ENCODE assay signal across 8 cellular contexts in the genomic region with DNA sequence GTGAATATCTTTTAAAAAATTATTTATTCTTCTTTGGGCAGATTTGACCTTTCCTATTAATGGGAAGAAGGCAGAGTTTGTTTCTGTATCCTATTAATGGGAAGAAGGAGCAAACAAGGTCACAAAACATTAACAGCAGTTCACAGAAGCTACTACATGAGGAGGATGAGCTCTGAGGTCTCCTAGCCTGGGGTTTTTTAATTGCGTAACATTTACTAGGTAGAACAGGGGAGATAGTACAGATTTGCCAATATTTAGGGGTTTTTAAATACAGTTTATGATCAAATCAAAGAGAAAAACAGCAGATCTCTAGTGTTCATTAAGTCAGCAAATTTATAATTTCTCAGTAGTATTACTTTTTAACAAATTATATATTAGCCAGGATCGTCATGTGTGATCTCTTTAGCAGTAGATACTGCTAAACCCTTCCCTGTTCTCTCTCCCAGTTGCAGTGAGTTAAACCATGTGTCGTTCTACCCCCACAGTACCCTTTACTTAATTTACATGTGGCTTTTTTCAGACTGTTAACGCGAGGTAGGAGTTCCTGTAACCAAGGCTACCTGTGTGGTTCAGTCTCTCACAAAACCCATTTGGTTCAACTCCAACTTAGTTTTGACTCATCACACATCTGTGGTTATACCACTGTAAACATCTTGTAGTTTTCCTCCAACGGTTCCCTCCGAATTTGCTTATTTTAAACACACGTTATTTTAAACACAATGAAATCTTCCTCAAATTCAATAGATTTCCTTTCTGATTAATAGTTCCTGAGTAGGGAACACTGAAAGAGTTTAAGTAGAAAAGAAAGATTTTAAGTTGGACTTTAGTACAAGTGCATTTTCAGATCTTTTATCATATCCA. TPM values are rescaled to one million over a fixed set of nuclear protein-coding genes. Genes with fewer than 3 reads are reported as not detected.
DNase-seq lines count a peak whose midpoint lies in the region; ATAC-seq and TF ChIP-seq lines count a peak whose summit lies in the region.

No MANE protein-coding gene starts in this region.

- peak overlapping the region; percentile 76 for H3K27ac Mint-ChIP-seq in activated CD8-positive, alpha-beta T cell treated with anti-CD3 and anti-CD28 coated beads, Interleukin-2, amount 10 ng/mL, durations not matched to agents 7 days and 5 days
- H3K27ac Mint-ChIP-seq in stimulated activated naive CD8-positive, alpha-beta T cell treated with anti-CD3 and anti-CD28 coated beads, Interleukin-15, amount 100 ng/mL, for 72 hours = peak overlapping the region; percentile 95 to 96

- H3K4me1 ChIP-seq in stomach = peaks cover 0 to 5% (median under 1%) of the 10 kb centered on the region in 4 donors
- no peaks in the 10 kb centered on the region for H3K4me1 ChIP-seq in esophagus muscularis mucosa

- TF ChIP-seq CTCF in stomach (IDR thresholded peaks at IDR 0.05) = no peak
- TF ChIP-seq CTCF in esophagus muscularis mucosa (IDR thresholded peaks at IDR 0.05) = no peak

- H3K27ac ChIP-seq in stomach (peak overlapping the region in 1 of 5 donors; percentile 31), esophagus muscularis mucosa (replicated peaks in 1 of 4) (no peak overlapping the region)

- no peaks in the 10 kb centered on the region for H3K27me3 Mint-ChIP-seq in activated CD8-positive, alpha-beta T cell treated with anti-CD3 and anti-CD28 coated beads, Interleukin-2, amount 10 ng/mL, durations not matched to agents 7 days and 5 days (ENCODE audit: low read depth)
- no peaks in the 10 kb centered on the region for H3K27me3 Mint-ChIP-seq in stimulated activated naive CD8-positive, alpha-beta T cell treated with anti-CD3 and anti-CD28 coated beads, Interleukin-15, amount 100 ng/mL, for 72 hours

- no peaks in the 10 kb centered on the region for H3K9me3 Mint-ChIP-seq in activated CD8-positive, alpha-beta T cell treated with anti-CD3 and anti-CD28 coated beads, Interleukin-2, amount 10 ng/mL, durations not matched to agents 7 days and 5 days (ENCODE audit: insufficient read depth)
- H3K9me3 Mint-ChIP-seq in stimulated activated naive CD8-positive, alpha-beta T cell treated with anti-CD3 and anti-CD28 coated beads, Interleukin-15, amount 100 ng/mL, for 72 hours = no peaks in the 10 kb centered on the region

- intact Hi-C loops in stomach (cut with DNase I; ENCODE audit: low total_unique reads) = loop anchor here (10.0 kb wide), 1 partner anchor 343 kb away; a partner anchor contains a TSS
- intact Hi-C loops in esophagus muscularis mucosa (cut with DNase I) = no loop called here

- POLR2A ChIA-PET in activated CD8-positive, alpha-beta T cell treated with anti-CD3 and anti-CD28 coated beads, Interleukin-2, amount 10 ng/mL, durations not matched to agents 7 days and 5 days (lab: Charles Lee) = interaction anchor here (4.7 kb wide), 1 partner anchor 12 kb away, joined by 47 read pairs; a partner anchor contains a TSS

- H3K36me3 Mint-ChIP-seq in activated CD8-positive, alpha-beta T cell treated with anti-CD3 and anti-CD28 coated beads, Interleukin-2, amount 10 ng/mL, durations not matched to agents 7 days and 5 days (ENCODE audit: low read depth) = peaks cover 53% of the 10 kb centered on the region

- no peak for TF ChIP-seq POLR2A in stomach (IDR thresholded peaks at IDR 0.05)
- TF ChIP-seq POLR2A in esophagus muscularis mucosa (IDR thresholded peaks at IDR 0.05; ENCODE audit: low read depth) = no peak

- TF ChIP-seq EP300 in stomach (IDR thresholded peaks at IDR 0.05) (no peak), esophagus muscularis mucosa (IDR thresholded peaks at IDR 0.05) (no peak)

- no peaks in the 10 kb centered on the region for H3K27me3 ChIP-seq in stomach
- no peaks in the 10 kb centered on the region for H3K27me3 ChIP-seq in esophagus muscularis mucosa

- CTCF ChIA-PET in activated CD8-positive, alpha-beta T cell treated with anti-CD3 and anti-CD28 coated beads, Interleukin-2, amount 10 ng/mL, durations not matched to agents 7 days and 5 days (lab: Charles Lee) = interaction anchor here (0.9 to 1.4 kb wide), 5 partner anchors 11 to 472 kb away, joined by 3 to 4 read pairs (median 3); a partner anchor contains a TSS

- ATAC-seq in HG03039 (IDR thresholded peaks at IDR 0.05; ENCODE audit: unreplicated experiment) = peak; percentile 98
- ATAC-seq in activated CD8-positive, alpha-beta T cell treated with anti-CD3 and anti-CD28 coated beads, Interleukin-2, amount 10 ng/mL, durations not matched to agents 7 days and 5 days = peak; percentile 90
- ATAC-seq in stimulated activated naive CD8-positive, alpha-beta T cell treated with anti-CD3 and anti-CD28 coated beads, Interleukin-15, amount 100 ng/mL, for 72 hours = peak; percentile 96

- H3K4me1 Mint-ChIP-seq in activated CD8-positive, alpha-beta T cell treated with anti-CD3 and anti-CD28 coated beads, Interleukin-2, amount 10 ng/mL, durations not matched to agents 7 days and 5 days (ENCODE audit: low read depth) = peaks cover 44% of the 10 kb centered on the region
- peaks cover 52% of the 10 kb centered on the region for H3K4me1 Mint-ChIP-seq in stimulated activated naive CD8-positive, alpha-beta T cell treated with anti-CD3 and anti-CD28 coated beads, Interleukin-15, amount 100 ng/mL, for 72 hours

- no peak overlapping the region for H3K4me3 ChIP-seq in stomach
- no peak overlapping the region for H3K4me3 ChIP-seq in esophagus muscularis mucosa

- H3K4me3 Mint-ChIP-seq in activated CD8-positive, alpha-beta T cell treated with anti-CD3 and anti-CD28 coated beads, Interleukin-2, amount 10 ng/mL, durations not matched to agents 7 days and 5 days = peak overlapping the region; percentile 49
- peak overlapping the region; percentile 52 to 71 for H3K4me3 Mint-ChIP-seq in stimulated activated naive CD8-positive, alpha-beta T cell treated with anti-CD3 and anti-CD28 coated beads, Interleukin-15, amount 100 ng/mL, for 72 hours

- H3K36me3 ChIP-seq in stomach (peaks cover 0 to 71% (median 54%) of the 10 kb centered on the region in 4 donors), esophagus muscularis mucosa (peaks cover under 1 to 79% (median 39%) of the 10 kb centered on the region in 4 donors)

- DNase-seq in stimulated activated naive CD4-positive, alpha-beta T cell treated with Interleukin-2 at 50 U/mL for 16 hours (lab: John Stamatoyannopoulos, UW) = peak; percentile 5
- DNase-seq in stimulated activated naive CD4-positive, alpha-beta T cell (lab: John Stamatoyannopoulos, UW) = no peak
- peak; percentile 68 for DNase-seq in activated CD8-positive, alpha-beta T cell treated with anti-CD3 and anti-CD28 coated beads, Interleukin-2, amount 10 ng/mL, durations not matched to agents 7 days and 5 days
- peak; percentile 44 to 67 for DNase-seq in stimulated activated naive CD8-positive, alpha-beta T cell treated with anti-CD3 and anti-CD28 coated beads, Interleukin-15, amount 100 ng/mL, for 72 hours
- DNase-seq in stomach (no peak), DMS53 treated with DMSO at 0.1 percent for 48 hours (lab: John Stamatoyannopoulos, UW; ENCODE audit: unreplicated experiment) (no peak), esophagus muscularis mucosa (ENCODE audit: extremely low spot score) (no peak)

- no peaks in the 10 kb centered on the region for H3K9me3 ChIP-seq in stomach
- no peaks in the 10 kb centered on the region for H3K9me3 ChIP-seq in esophagus muscularis mucosa

- 60 to 71% (median 68%) methylated on average over 8 of the region's 8 CpGs for WGBS in stomach, 5 donors
- 59% methylated on average over 8 of the region's 8 CpGs for WGBS in esophagus muscularis mucosa

RNA-seq across cellular contexts. Expression of a gene that starts 13.3 kb away (rescaled TPM):
- total RNA-seq in activated CD8-positive, alpha-beta T cell treated with anti-CD3 and anti-CD28 coated beads, Interleukin-2, amount 10 ng/mL, durations not matched to agents 7 days and 5 days = 10 to 100 TPM; 41.1 to 47.3 TPM
- total RNA-seq in stomach (100 to 1,000 TPM in 1 of 5 donors, 10 to 100 TPM in 4; 29.0 to 106 (median 38.2) TPM), esophagus muscularis mucosa (10 to 100 TPM; 49.3 to 63.3 (median 56.2) TPM)
- polyA plus RNA-seq in stomach = 10 to 100 TPM; 10.5 to 27.5 (median 17.9) TPM

RNA-seq across cellular contexts. Expression of a gene that starts 25.7 kb away (rescaled TPM):
- under 1 TPM; 0.26 to 0.47 TPM for total RNA-seq in activated CD8-positive, alpha-beta T cell treated with anti-CD3 and anti-CD28 coated beads, Interleukin-2, amount 10 ng/mL, durations not matched to agents 7 days and 5 days
- 1 to 10 TPM in 2 of 5 donors, not detected in 3; 6.4 to 8.8 TPM for total RNA-seq in stomach
- polyA plus RNA-seq in stomach = 1 to 10 TPM; 1.2 to 5.2 (median 1.3) TPM
- total RNA-seq in esophagus muscularis mucosa = 1 to 10 TPM; 1.2 to 3.8 (median 2.0) TPM

Comparison
In these comparisons a context has a peak if more than half of its experiments do, and no peak if none do; other contexts are left out.
1. DNase-seq: peak in stimulated activated naive CD4-positive, alpha-beta T cell treated with Interleukin-2 at 50 U/mL for 16 hours (single experiment), activated CD8-positive, alpha-beta T cell treated with anti-CD3 and anti-CD28 coated beads, Interleukin-2, amount 10 ng/mL, durations not matched to agents 7 days and 5 days (single experiment) and stimulated activated naive CD8-positive, alpha-beta T cell treated with anti-CD3 and anti-CD28 coated beads, Interleukin-15, amount 100 ng/mL, for 72 hours (2 of 2); none in stimulated activated naive CD4-positive, alpha-beta T cell (0 of 6), stomach (single experiment), DMS53 treated with DMSO at 0.1 percent for 48 hours (single experiment) and esophagus muscularis mucosa (single experiment).
2. Peak in every context shown above with its lines, with median percentiles within 50 percentile points of each other: ATAC-seq.